Comparison of ENCODE assay signal across 11 cellular contexts in genomic region chr2:189109921-189110397, GRCh38.
DNase-seq lines count a peak whose midpoint lies in the region; ATAC-seq and TF ChIP-seq lines count a peak whose summit lies in the region.
"Had no signal": no experiment of that assay in that cellular context is flagged by ENCODE, and none has a peak within 500 bp of the region (broad histone marks: within the 10 kb centered on the region; RNA-seq: fewer than 3 reads in every experiment).

No MANE protein-coding gene starts in this region.

- no peak overlapping the region for H3K27ac Mint-ChIP-seq in neural progenitor cell
- H3K27ac Mint-ChIP-seq: naive B cell had no signal

- DNase-seq in HK-2 (ENCODE audit: unreplicated experiment) (peak; percentile 28), neural progenitor cell (ENCODE audit: low spot score) (peak; percentile 29), activated T-cell treated with anti-CD3 and anti-CD28 coated beads for 4 hours (no peak), NCI-H446 (lab: John Stamatoyannopoulos, UW) (no peak), amygdala (lab: John Stamatoyannopoulos, UW) (no peak)
- no peak for DNase-seq in stimulated activated naive CD4-positive, alpha-beta T cell (lab: John Stamatoyannopoulos, UW)
- DNase-seq: naive B cell; stimulated activated CD4-positive, alpha-beta T cell treated with anti-CD3 and anti-CD28 coated beads, Interleukin-4, amount 100 ng/mL, for 1 hour had no signal

- H3K36me3 Mint-ChIP-seq in neural progenitor cell, result no peaks in the 10 kb centered on the region
- H3K36me3 Mint-ChIP-seq: naive B cell had no signal

- H3K4me1 ChIP-seq in neural progenitor cell, result no peaks in the 10 kb centered on the region

- H3K4me2 ChIP-seq in neural progenitor cell, result no peak overlapping the region
- H3K4me2 ChIP-seq: KMS-11 had no signal

- no peaks in the 10 kb centered on the region for H4K20me1 ChIP-seq in neural progenitor cell (ENCODE audit: low read depth)

- H3K9me3 ChIP-seq in neural progenitor cell (ENCODE audit: low read depth), result no peaks in the 10 kb centered on the region

- TF ChIP-seq CTCF in neural progenitor cell (IDR thresholded peaks at IDR 0.05), result no peak

- no peaks in the 10 kb centered on the region for H3K9me3 Mint-ChIP-seq in neural progenitor cell
- H3K9me3 Mint-ChIP-seq: naive B cell had no signal

- H3K4me3 ChIP-seq in neural progenitor cell, result no peak overlapping the region

- H3K27me3 Mint-ChIP-seq in neural progenitor cell (ENCODE audit: insufficient read depth, low read depth), result no peaks in the 10 kb centered on the region
- H3K27me3 Mint-ChIP-seq: naive B cell had no signal

- H3K4me3 Mint-ChIP-seq in neural progenitor cell, result no peak overlapping the region
- H3K4me3 Mint-ChIP-seq: naive B cell had no signal

- H3K27me3 ChIP-seq in neural progenitor cell, result no peaks in the 10 kb centered on the region

- H3F3A ChIP-seq in neural progenitor cell (ENCODE audit: low read depth), result no peaks in the 10 kb centered on the region

- no peak overlapping the region for H3K27ac ChIP-seq in neural progenitor cell
- H3K27ac ChIP-seq: KMS-11 had no signal

- no peak overlapping the region for H2AFZ ChIP-seq in neural progenitor cell (replicated peaks)

- H3K79me2 ChIP-seq in neural progenitor cell (ENCODE audit: low read depth), result no peaks in the 10 kb centered on the region

- H3K4me1 Mint-ChIP-seq in neural progenitor cell, result no peaks in the 10 kb centered on the region
- H3K4me1 Mint-ChIP-seq: naive B cell had no signal

- H3K36me3 ChIP-seq in neural progenitor cell, result no peaks in the 10 kb centered on the region

- H3K9ac ChIP-seq in neural progenitor cell, result no peak overlapping the region
- H3K9ac ChIP-seq: KMS-11 had no signal

- ATAC-seq in GM19351 (IDR thresholded peaks at IDR 0.05; ENCODE audit: unreplicated experiment), result peak; percentile 64
- ATAC-seq in HG02798 (IDR thresholded peaks at IDR 0.05; ENCODE audit: poor library complexity, unreplicated experiment), result peak; percentile 92

Comparison
In these comparisons a context has a peak if more than half of its experiments do, and no peak if none do; other contexts are left out.
1. DNase-seq: peak in HK-2 (single experiment) and neural progenitor cell (single experiment); none in activated T-cell treated with anti-CD3 and anti-CD28 coated beads for 4 hours (single experiment), stimulated activated naive CD4-positive, alpha-beta T cell (0 of 6), NCI-H446 (0 of 2) and amygdala (0 of 56).